ENCODE assay signal across 8 cellular contexts in the genomic region with DNA sequence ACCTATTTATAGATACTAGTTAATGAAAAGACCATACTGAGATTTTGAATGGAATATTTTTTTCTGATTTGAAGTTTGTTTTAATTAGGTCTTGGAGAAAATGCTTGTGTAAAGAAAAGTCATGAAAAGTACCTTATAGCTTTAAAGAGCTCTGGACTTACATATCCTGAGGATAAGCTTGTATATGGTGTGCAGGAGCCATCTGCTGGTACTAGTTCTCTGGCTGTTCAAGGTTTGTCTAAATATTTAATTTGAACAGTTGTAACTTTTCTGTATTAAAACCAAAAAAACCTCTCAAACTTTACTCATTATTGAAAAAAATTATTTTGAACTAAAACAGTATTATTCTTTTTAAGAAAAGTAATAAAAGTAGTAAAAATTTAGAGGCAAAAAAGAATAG. TPM values are rescaled to one million over a fixed set of nuclear protein-coding genes. Genes with fewer than 3 reads are reported as not detected.
DNase-seq lines count a peak whose midpoint lies in the region; FAIRE-seq and TF ChIP-seq lines count a peak whose summit lies in the region.

No MANE protein-coding gene starts in this region.

- DNase-seq in NCI-H1105 treated with DMSO at 0.1 percent for 48 hours (lab: John Stamatoyannopoulos, UW) (peak; percentile 6), NCI-H1105 (lab: John Stamatoyannopoulos, UW) (no peak), NB4 (ENCODE audit: low read depth) (peak; percentile 22), dorsolateral prefrontal cortex (no peak), osteoblast (ENCODE audit: insufficient read length, low spot score, missing footprints) (no peak), NCI-H187 treated with DMSO at 0.1 percent for 48 hours (lab: John Stamatoyannopoulos, UW) (no peak), stomach (no peak), HTR-8/SVneo (ENCODE audit: insufficient read length, low spot score) (no peak)

- no peak for FAIRE-seq in HTR-8/SVneo (lab: Jason Lieb, UNC)

- no peaks in the 10 kb centered on the region for H4K20me1 ChIP-seq in osteoblast (ENCODE audit: insufficient read depth, low read length)

- H2AFZ ChIP-seq in osteoblast (ENCODE audit: low read length), result no peak overlapping the region

- TF ChIP-seq POLR2A in NB4 (IDR thresholded peaks at IDR 0.05; ENCODE audit: extremely low read depth, insufficient read length) (no peak), stomach (IDR thresholded peaks at IDR 0.05) (no peak)

- no peak for TF ChIP-seq CTCF in NB4 (IDR thresholded peaks at IDR 0.05; ENCODE audit: low read depth, low read length)
- TF ChIP-seq CTCF in dorsolateral prefrontal cortex (IDR thresholded peaks at IDR 0.05 in 54 of 56, conservative IDR thresholded peaks at IDR 0.05 in 2 of 56; ENCODE audit: low read depth in 1 of 56, partially characterized antibody in 56 of 56), result peak in 51 of 56 donors; percentile 17 to 71 (median 45)
- TF ChIP-seq CTCF in osteoblast (IDR thresholded peaks at IDR 0.05; ENCODE audit: extremely low read depth, low read depth, low read length), result peak; percentile 36
- TF ChIP-seq CTCF in stomach (IDR thresholded peaks at IDR 0.05), result no peak

- no peaks in the 10 kb centered on the region for H3K27me3 ChIP-seq in dorsolateral prefrontal cortex
- H3K27me3 ChIP-seq in osteoblast (ENCODE audit: insufficient read depth, low read length), result no peaks in the 10 kb centered on the region
- no peaks in the 10 kb centered on the region for H3K27me3 ChIP-seq in stomach

- H3K4me2 ChIP-seq in osteoblast (ENCODE audit: insufficient read depth, low read length), result no peak overlapping the region

- no peak for TF ChIP-seq EP300 in stomach (IDR thresholded peaks at IDR 0.05)

- H3K4me1 ChIP-seq in osteoblast (ENCODE audit: insufficient read depth, low read length) (no peaks in the 10 kb centered on the region), stomach (no peaks in the 10 kb centered on the region)

- intact Hi-C loops in dorsolateral prefrontal cortex (cut with DNase I) (loop anchor here (2.0 to 10.0 kb wide), 2 partner anchors 53 kb away; a partner anchor contains a TSS), stomach (cut with DNase I; ENCODE audit: low total_unique reads) (no loop called here)

- H3K9me3 ChIP-seq in osteoblast (ENCODE audit: low read depth, low read length), result no peaks in the 10 kb centered on the region
- no peaks in the 10 kb centered on the region for H3K9me3 ChIP-seq in stomach

- no peak overlapping the region for H3K4me3 ChIP-seq in NB4 (ENCODE audit: low read depth, low read length)
- no peak overlapping the region for H3K4me3 ChIP-seq in dorsolateral prefrontal cortex
- no peak overlapping the region for H3K4me3 ChIP-seq in osteoblast (ENCODE audit: insufficient read depth, low read length)
- no peak overlapping the region for H3K4me3 ChIP-seq in stomach

- H3K36me3 ChIP-seq in osteoblast (ENCODE audit: insufficient read depth, low read length), result peaks cover 10% of the 10 kb centered on the region
- H3K36me3 ChIP-seq in stomach, result peaks cover 0 to 26% (median 19%) of the 10 kb centered on the region in 4 donors

- H3K27ac ChIP-seq in dorsolateral prefrontal cortex, result no peak overlapping the region
- H3K27ac ChIP-seq in osteoblast (ENCODE audit: low read depth, low read length), result no peak overlapping the region
- H3K27ac ChIP-seq in stomach, result no peak overlapping the region

- peaks cover 6% of the 10 kb centered on the region for H3K79me2 ChIP-seq in osteoblast (ENCODE audit: insufficient read depth, low read length)

RNA-seq across cellular contexts. Expression of a gene that starts 50.2 kb away (rescaled TPM):
- 100 to 1,000 TPM in 111 of 120 experiments, 10 to 100 TPM in 9; 72.2 to 156 (median 124) TPM for total RNA-seq in dorsolateral prefrontal cortex
- total RNA-seq in osteoblast, result 42.7 and 50.1 TPM in 2 replicates
- 100 to 1,000 TPM in 1 of 5 donors, 10 to 100 TPM in 4; 32.7 to 151 (median 62.9) TPM for total RNA-seq in stomach
- polyA plus RNA-seq in stomach, result 10 to 100 TPM in 1 of 3 donors, 1 to 10 TPM in 2; 4.8 to 10.5 (median 5.5) TPM

RNA-seq across cellular contexts. Expression of a gene that starts 52.7 kb away (rescaled TPM):
- total RNA-seq in dorsolateral prefrontal cortex, result 10 to 100 TPM; 26.8 to 69.9 (median 47.5) TPM
- 39.8 and 44.2 TPM in 2 replicates for total RNA-seq in osteoblast
- total RNA-seq in stomach, result 10 to 100 TPM in 4 of 5 donors, 1 to 10 TPM in 1; 1.4 to 46.9 (median 36.0) TPM
- 10 to 100 TPM; 61.6 to 87.2 (median 71.3) TPM for polyA plus RNA-seq in stomach

Comparison
In these comparisons a context has a peak if more than half of its experiments do, and no peak if none do; other contexts are left out.
1. DNase-seq: peak in NCI-H1105 treated with DMSO at 0.1 percent for 48 hours (single experiment) and NB4 (single experiment); none in NCI-H1105 (single experiment), dorsolateral prefrontal cortex (0 of 10), osteoblast (single experiment), NCI-H187 treated with DMSO at 0.1 percent for 48 hours (single experiment), stomach (single experiment) and HTR-8/SVneo (single experiment).
2. CTCF ChIP-seq: peak in dorsolateral prefrontal cortex (51 of 56) and osteoblast (single experiment); none in NB4 (single experiment) and stomach (0 of 7).